ENCODE assay signal across 11 cellular contexts in the genomic region with DNA sequence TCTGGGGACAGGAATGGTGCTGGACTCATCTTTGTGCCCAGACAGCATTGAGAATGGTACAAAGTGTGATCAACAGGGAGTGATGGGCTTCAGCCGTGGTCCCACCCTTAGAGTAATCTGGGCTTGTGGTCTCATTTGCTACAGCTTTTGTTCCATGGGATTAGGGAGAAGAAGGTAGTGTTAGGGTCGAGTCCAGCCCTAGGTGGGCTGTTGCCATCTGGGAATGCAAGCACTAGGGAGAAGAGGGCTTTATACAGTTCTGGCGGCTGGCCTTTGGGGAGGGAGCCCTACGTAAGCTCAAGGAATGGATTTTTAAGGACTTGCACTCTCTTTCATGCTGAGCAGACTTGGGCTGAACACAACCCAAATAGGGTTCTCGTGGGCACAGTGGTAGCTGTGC. TPM values are rescaled to one million over a fixed set of nuclear protein-coding genes. Genes with fewer than 3 reads are reported as not detected.
DNase-seq lines count a peak whose midpoint lies in the region; ATAC-seq, FAIRE-seq and TF ChIP-seq lines count a peak whose summit lies in the region.
"Had no signal": no experiment of that assay in that cellular context is flagged by ENCODE, and none has a peak within 500 bp of the region (broad histone marks: within the 10 kb centered on the region; RNA-seq: fewer than 3 reads in every experiment).

No MANE protein-coding gene starts in this region.

- peaks cover 3% of the 10 kb centered on the region; the same call in 1 of the 2 replicates for H3F3A ChIP-seq in GM23248 (ENCODE audit: insufficient read depth)

- H3K36me3 ChIP-seq in astrocyte (ENCODE audit: insufficient read depth, low read length), result no peaks in the 10 kb centered on the region
- H3K36me3 ChIP-seq in lower lobe of right lung, result no peaks in the 10 kb centered on the region
- no peaks in the 10 kb centered on the region for H3K36me3 ChIP-seq in subcutaneous abdominal adipose tissue (ENCODE audit: control insufficient read depth in 5 of 5, insufficient read depth in 5 of 5, low read length in 5 of 5)
- peaks cover 4% of the 10 kb centered on the region; the same call in 1 of the 2 replicates for H3K36me3 ChIP-seq in GM23248 (ENCODE audit: low read depth)

- 91 to 92% methylated on average over 5 of the region's 5 CpGs for WGBS in GM23248 (ENCODE audit: low coverage in 1 of 2, low lambda C conversion rate in 2 of 2, missing lambda C conversion rate in 2 of 2), 2 experiments

- intact Hi-C loops in lower lobe of right lung (cut with DNase I), result no loop called here

- H3K79me2 ChIP-seq in astrocyte (ENCODE audit: insufficient read depth, low read length) (peaks cover 92% of the 10 kb centered on the region), GM23248 (ENCODE audit: insufficient read depth) (no peaks in the 10 kb centered on the region)

- H3K4me1 ChIP-seq in astrocyte (ENCODE audit: insufficient read depth, low read length) (peaks cover 46% of the 10 kb centered on the region), lower lobe of right lung (peaks cover 46% of the 10 kb centered on the region), subcutaneous abdominal adipose tissue (ENCODE audit: control insufficient read depth in 5 of 5, insufficient read depth in 5 of 5, low read length in 5 of 5) (peaks cover 7 to 69% (median 65%) of the 10 kb centered on the region in 5 donors), GM23248 (ENCODE audit: insufficient read depth) (peaks cover 10% of the 10 kb centered on the region)

- H3K27ac Mint-ChIP-seq in T-helper 1 cell treated with Interleukin-12 subunit alpha and Interleukin-12 subunit beta and Interleukin-4 antibody, amounts not matched to agents 30 μg/mL and 1 μg/mL, for 36 hours, result peak overlapping the region; percentile 84
- H3K27ac Mint-ChIP-seq in astrocyte (ENCODE audit: unreplicated experiment), result peak overlapping the region; percentile 77

- H3K9me3 ChIP-seq in astrocyte (ENCODE audit: insufficient read depth, low read depth, low read length) (peaks cover 2% of the 10 kb centered on the region), lower lobe of right lung (no peaks in the 10 kb centered on the region), subcutaneous abdominal adipose tissue (ENCODE audit: control insufficient read depth in 5 of 5, low read length in 5 of 5) (peaks cover 3 to 12% (median 8%) of the 10 kb centered on the region in 5 donors), GM23248 (ENCODE audit: low read depth) (no peaks in the 10 kb centered on the region)

- H3K27ac ChIP-seq in astrocyte (ENCODE audit: low read depth, low read length), result peak overlapping the region; percentile 87
- H3K27ac ChIP-seq in lower lobe of right lung, result peak overlapping the region; percentile 65
- peak overlapping the region; percentile 54 for H3K27ac ChIP-seq in subcutaneous abdominal adipose tissue (ENCODE audit: low read depth, low read length)
- H3K27ac ChIP-seq in GM23248, result no peak overlapping the region
- H3K27ac ChIP-seq: 22Rv1 had no signal

- peaks cover 20% of the 10 kb centered on the region for H3K9me3 Mint-ChIP-seq in T-helper 1 cell treated with Interleukin-12 subunit alpha and Interleukin-12 subunit beta and Interleukin-4 antibody, amounts not matched to agents 30 μg/mL and 1 μg/mL, for 36 hours
- H3K9me3 Mint-ChIP-seq in astrocyte (ENCODE audit: unreplicated experiment), result peaks cover 5% of the 10 kb centered on the region

- H4K20me1 ChIP-seq in astrocyte (ENCODE audit: insufficient read depth, low read length), result peaks cover 35% of the 10 kb centered on the region
- H4K20me1 ChIP-seq in GM23248 (ENCODE audit: insufficient read depth), result no peaks in the 10 kb centered on the region

- ATAC-seq in lower lobe of right lung, result no peak
- no peak for ATAC-seq in GM18861 (IDR thresholded peaks at IDR 0.05; ENCODE audit: unreplicated experiment)

- peaks cover 53% of the 10 kb centered on the region for H3K4me1 Mint-ChIP-seq in T-helper 1 cell treated with Interleukin-12 subunit alpha and Interleukin-12 subunit beta and Interleukin-4 antibody, amounts not matched to agents 30 μg/mL and 1 μg/mL, for 36 hours (ENCODE audit: low read depth)
- H3K4me1 Mint-ChIP-seq in astrocyte (ENCODE audit: low read depth, unreplicated experiment), result peaks cover 47% of the 10 kb centered on the region

- H2AFZ ChIP-seq in astrocyte (ENCODE audit: low read depth, low read length) (no peak overlapping the region), GM23248 (no peak overlapping the region)

- FAIRE-seq in astrocyte (lab: Jason Lieb, UNC), result no peak

- no peak for TF ChIP-seq CTCF in astrocyte (IDR thresholded peaks at IDR 0.05; ENCODE audit: insufficient read depth, low read depth, low read length)
- no peak for TF ChIP-seq CTCF in lower lobe of right lung (IDR thresholded peaks at IDR 0.05)

- peaks cover 34% of the 10 kb centered on the region for H3K27me3 Mint-ChIP-seq in T-helper 1 cell treated with Interleukin-12 subunit alpha and Interleukin-12 subunit beta and Interleukin-4 antibody, amounts not matched to agents 30 μg/mL and 1 μg/mL, for 36 hours (ENCODE audit: low read depth)
- H3K27me3 Mint-ChIP-seq in astrocyte (ENCODE audit: low read depth, unreplicated experiment), result no peaks in the 10 kb centered on the region

- peak overlapping the region; percentile 73 for H3K4me3 Mint-ChIP-seq in T-helper 1 cell treated with Interleukin-12 subunit alpha and Interleukin-12 subunit beta and Interleukin-4 antibody, amounts not matched to agents 30 μg/mL and 1 μg/mL, for 36 hours
- H3K4me3 Mint-ChIP-seq in astrocyte (ENCODE audit: unreplicated experiment), result peak overlapping the region; percentile 80

- H3K4me2 ChIP-seq in astrocyte (ENCODE audit: low read length) (peak overlapping the region; percentile 89), GM23248 (ENCODE audit: unreplicated experiment) (no peak overlapping the region)

- peak overlapping the region; percentile 71 for H3K9ac ChIP-seq in astrocyte (ENCODE audit: low read length)
- H3K9ac ChIP-seq in subcutaneous abdominal adipose tissue (ENCODE audit: low read length in 5 of 5), result peak overlapping the region in 1 of 5 donors; percentile 39
- H3K9ac ChIP-seq in GM23248, result no peak overlapping the region

- H3K4me3 ChIP-seq in astrocyte (ENCODE audit: insufficient read depth, low read depth, low read length) (peak overlapping the region; percentile 20), lower lobe of right lung (peak overlapping the region; percentile 15), subcutaneous abdominal adipose tissue (ENCODE audit: low read depth in 1 of 5, low read length in 5 of 5) (peak overlapping the region in 2 of 5 donors; percentile 11 to 47), GM23248 (no peak overlapping the region)

- H3K9me2 ChIP-seq in GM23248 (ENCODE audit: insufficient read depth), result no peaks in the 10 kb centered on the region

- H3K36me3 Mint-ChIP-seq in T-helper 1 cell treated with Interleukin-12 subunit alpha and Interleukin-12 subunit beta and Interleukin-4 antibody, amounts not matched to agents 30 μg/mL and 1 μg/mL, for 36 hours (ENCODE audit: low read depth), result peaks cover 41% of the 10 kb centered on the region
- H3K36me3 Mint-ChIP-seq in astrocyte (ENCODE audit: low read depth, unreplicated experiment), result peaks cover 8% of the 10 kb centered on the region

- in situ Hi-C loops in GM23248 (cut with MboI), result no loop called here

- no peaks in the 10 kb centered on the region for H3K27me3 ChIP-seq in astrocyte (ENCODE audit: insufficient read depth, low read length)
- H3K27me3 ChIP-seq in lower lobe of right lung (ENCODE audit: low read depth), result no peaks in the 10 kb centered on the region
- no peaks in the 10 kb centered on the region for H3K27me3 ChIP-seq in subcutaneous abdominal adipose tissue (ENCODE audit: control insufficient read depth in 5 of 5, insufficient read depth in 4 of 5, low read length in 5 of 5)
- no peaks in the 10 kb centered on the region for H3K27me3 ChIP-seq in GM23248 (replicated peaks; ENCODE audit: insufficient read depth)

- DNase-seq in T-helper 1 cell (no peak), astrocyte (ENCODE audit: low read depth) (no peak), lower lobe of right lung (no peak), HT-29 (ENCODE audit: low spot score) (no peak), GM23248 (no peak)
- DNase-seq: NCI-H2029; stimulated activated CD4-positive, alpha-beta T cell treated with anti-CD3 and anti-CD28 coated beads, Interleukin-15, amount 100 ng/mL, for 24 hours had no signal

RNA-seq across cellular contexts. Expression of gene PLEKHG3, which starts 4.9 kb away (rescaled TPM):
- total RNA-seq in astrocyte (84.1 and 98.6 TPM in 2 replicates), lower lobe of right lung (33.1 TPM)
- 59.2 and 62.9 TPM in 2 replicates for total RNA-seq in HT-29 (2014; rRNA removed; shearing (Covaris generic))
- 4.6 and 6.9 TPM in 2 replicates for total RNA-seq in GM23248 (2014; rRNA removed; shearing (Covaris generic))
- 2.1 and 2.4 TPM in 2 replicates for polyA plus RNA-seq in GM23248 (2016; fragmentation: Nextera tagmentation; extraction: Ambion mirVana)
